17 cellular contexts compared by ENCODE assay signal in the genomic region with DNA sequence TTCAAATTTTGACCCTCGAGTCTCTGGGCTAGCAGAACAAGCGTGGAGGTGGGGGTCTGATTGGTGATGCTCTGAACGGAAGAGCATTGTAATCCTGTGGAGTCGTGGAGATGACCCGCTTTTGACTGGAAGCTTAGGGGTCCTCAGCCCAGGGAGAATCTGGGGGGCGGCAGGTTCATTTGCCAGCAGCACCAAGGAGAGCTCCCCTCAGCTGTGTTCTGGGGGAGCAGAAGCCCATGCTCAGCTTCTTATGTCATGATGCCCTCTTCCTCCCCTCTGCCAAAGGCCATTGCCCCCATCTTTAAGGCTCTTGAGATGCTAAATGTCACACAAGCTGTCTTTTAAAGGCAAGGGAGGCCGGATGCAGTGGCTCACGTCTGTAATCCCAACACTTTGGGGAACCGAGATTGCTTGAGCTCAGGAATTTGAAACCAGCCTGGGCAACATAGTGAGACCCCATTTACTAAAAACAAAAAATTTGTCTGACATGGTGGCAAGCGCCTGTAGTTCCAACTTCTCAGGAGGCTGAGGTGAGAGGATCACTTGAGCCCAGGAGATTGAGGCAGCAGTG. TPM values are rescaled to one million over a fixed set of nuclear protein-coding genes. Genes with fewer than 3 reads are reported as not detected.
A peak's percentile ranks its signal among the peaks of the same experiment; 100 is the strongest.
DNase-seq lines count a peak whose midpoint lies in the region; ATAC-seq, FAIRE-seq and TF ChIP-seq lines count a peak whose summit lies in the region.
"Had no signal": no experiment of that assay in that cellular context is flagged by ENCODE, and none has a peak within 500 bp of the region (broad histone marks: within the 10 kb centered on the region; RNA-seq: fewer than 3 reads in every experiment).

No MANE protein-coding gene starts in this region.

- RAD21 ChIA-PET in GM12878 (lab: Charles Lee; ENCODE audit: unreplicated experiment), result interaction anchor here (1.2 kb wide), 1 partner anchor 99 kb away, joined by 4 read pairs; a partner anchor contains a TSS

- H3K9me3 Mint-ChIP-seq in CD4-positive, alpha-beta memory T cell, result peaks cover 0 to 3% (median 0%) of the 10 kb centered on the region in 8 donors
- no peaks in the 10 kb centered on the region for H3K9me3 Mint-ChIP-seq in osteocyte (ENCODE audit: unreplicated experiment)
- H3K9me3 Mint-ChIP-seq: central memory CD8-positive, alpha-beta T cell had no signal

- no peaks in the 10 kb centered on the region for H3K9me3 ChIP-seq in BLaER1 treated with 17β-estradiol and CSF1 and Interleukin-3, amounts not matched to agents 10 nM and 100 nM (replicated peaks in 1 of 11)
- no peaks in the 10 kb centered on the region for H3K9me3 ChIP-seq in CD4-positive, alpha-beta memory T cell (ENCODE audit: control insufficient read depth in 1 of 2, low read length in 2 of 2)
- H3K9me3 ChIP-seq in GM12878 (replicated peaks; ENCODE audit: control insufficient read depth, insufficient read depth, low read length), result no peaks in the 10 kb centered on the region

- peak overlapping the region in 4 of 11 experiments; percentile 64 to 72 (median 66); a peak in 3 of 22 replicates for H3K9ac ChIP-seq in BLaER1 treated with 17β-estradiol and CSF1 and Interleukin-3, amounts not matched to agents 10 nM and 100 nM
- no peak overlapping the region for H3K9ac ChIP-seq in GM12878 (ENCODE audit: control insufficient read depth, insufficient read depth, low read length)
- H3K9ac ChIP-seq: KMS-11 had no signal

- no peak for TF ChIP-seq POLR2A in GM12878 (IDR thresholded peaks at IDR 0.05; ENCODE audit: low read depth, low read length)

- intact Hi-C loops in CD4-positive, alpha-beta memory T cell (cut with micrococcal nuclease), result loop anchor here (5.0 kb wide), 1 partner anchor 100 kb away; a partner anchor contains a TSS
- intact Hi-C loops in GM12878 (cut with micrococcal nuclease; ENCODE audit: unreplicated experiment), result no loop called here

- H3K4me3 Mint-ChIP-seq in CD4-positive, alpha-beta memory T cell, result peak overlapping the region in 1 of 8 donors; percentile 46
- no peak overlapping the region for H3K4me3 Mint-ChIP-seq in osteocyte (ENCODE audit: unreplicated experiment)
- H3K4me3 Mint-ChIP-seq: B cell; central memory CD8-positive, alpha-beta T cell had no signal

- no peak for TF ChIP-seq RAD21 in GM12878 (IDR thresholded peaks at IDR 0.05; ENCODE audit: insufficient read depth, low read depth, low read length)

- peak overlapping the region in 10 of 11 experiments; percentile 80 to 95 (median 92); a peak in 17 of 22 replicates for H3K4me2 ChIP-seq in BLaER1 treated with 17β-estradiol and CSF1 and Interleukin-3, amounts not matched to agents 10 nM and 100 nM
- no peak overlapping the region for H3K4me2 ChIP-seq in GM12878 (ENCODE audit: control insufficient read depth, insufficient read depth)
- H3K4me2 ChIP-seq: KMS-11 had no signal

- peaks cover 51 to 100% (median 100%) of the 10 kb centered on the region in 10 experiments for H3K4me1 ChIP-seq in BLaER1 treated with 17β-estradiol and CSF1 and Interleukin-3, amounts not matched to agents 10 nM and 100 nM
- H3K4me1 ChIP-seq in CD4-positive, alpha-beta memory T cell (ENCODE audit: insufficient read depth, low read length), result peaks cover 44% of the 10 kb centered on the region
- peaks cover 23% of the 10 kb centered on the region for H3K4me1 ChIP-seq in GM12878 (ENCODE audit: control insufficient read depth, insufficient read depth, low read length)

- H4K20me1 ChIP-seq in BLaER1 treated with 17β-estradiol and CSF1 and Interleukin-3, amounts not matched to agents 10 nM and 100 nM, result peaks cover 0 to 99% (median 72%) of the 10 kb centered on the region in 11 experiments; a peak in 17 of 22 replicates
- H4K20me1 ChIP-seq in GM12878 (ENCODE audit: control insufficient read depth, insufficient read depth), result no peaks in the 10 kb centered on the region

- 95% methylated on average over 10 of the region's 10 CpGs for WGBS in GM12878 (ENCODE audit: insufficient coverage, insufficient replicate concordance, low lambda C conversion rate, missing lambda C conversion rate)

- CTCF ChIA-PET in CD4-positive, alpha-beta memory T cell (lab: Charles Lee; ENCODE audit: partially characterized antibody), result interaction anchor here (1.1 to 6.9 kb wide), 4 partner anchors 12 to 100 kb away, joined by 3 to 98 read pairs (median 10); a partner anchor contains a TSS
- CTCF ChIA-PET in GM12878 (lab: Yijun Ruan, JAX), result interaction anchor here (1.1 to 1.4 kb wide), 4 partner anchors 9 to 14 kb away, joined by 3 to 8 read pairs (median 5); no protein-coding TSS in a partner anchor

- H3K4me1 Mint-ChIP-seq in CD4-positive, alpha-beta memory T cell, result peaks cover 31 to 52% (median 37%) of the 10 kb centered on the region in 4 donors
- peaks cover 25% of the 10 kb centered on the region for H3K4me1 Mint-ChIP-seq in osteocyte (ENCODE audit: unreplicated experiment)

- no TSS peak for BruUV-seq in GM12878 (replicated peaks; lab: Mats Ljungman, UMichigan)

- no peaks in the 10 kb centered on the region for H3K27me3 Mint-ChIP-seq in CD4-positive, alpha-beta memory T cell
- no peaks in the 10 kb centered on the region for H3K27me3 Mint-ChIP-seq in osteocyte (ENCODE audit: unreplicated experiment)
- H3K27me3 Mint-ChIP-seq: central memory CD8-positive, alpha-beta T cell had no signal

- peak overlapping the region; percentile 73 to 96 (median 88) for H3K27ac Mint-ChIP-seq in CD4-positive, alpha-beta memory T cell
- H3K27ac Mint-ChIP-seq in osteocyte (ENCODE audit: unreplicated experiment), result peak overlapping the region; percentile 5
- H3K27ac Mint-ChIP-seq: B cell had no signal

- POLR2A ChIA-PET in CD4-positive, alpha-beta memory T cell (lab: Charles Lee; ENCODE audit: partially characterized antibody), result interaction anchor here (1.5 to 3.8 kb wide), 2 partner anchors 14 to 22 kb away, joined by 4 to 23 read pairs; no protein-coding TSS in a partner anchor
- POLR2A ChIA-PET in GM12878 (lab: Charles Lee), result no interaction called here

- SMC1A ChIA-PET in GM12878 (lab: Charles Lee; ENCODE audit: uncharacterized antibody, unreplicated experiment), result interaction anchor here (0.6 to 1.3 kb wide), 3 partner anchors 84 to 235 kb away, joined by 3 to 5 read pairs (median 3); no protein-coding TSS in a partner anchor

- H3K27me3 ChIP-seq in BLaER1 treated with 17β-estradiol and CSF1 and Interleukin-3, amounts not matched to agents 10 nM and 100 nM, result no peaks in the 10 kb centered on the region
- H3K27me3 ChIP-seq in CD4-positive, alpha-beta memory T cell (ENCODE audit: insufficient read depth, low read length), result no peaks in the 10 kb centered on the region
- no peaks in the 10 kb centered on the region for H3K27me3 ChIP-seq in GM12878 (replicated peaks in 1 of 2; ENCODE audit: control insufficient read depth in 2 of 2, insufficient read depth in 2 of 2, low read length in 1 of 2)

- peaks cover 7 to 55% (median 31%) of the 10 kb centered on the region in 11 experiments; a peak in 20 of 22 replicates for H3K36me3 ChIP-seq in BLaER1 treated with 17β-estradiol and CSF1 and Interleukin-3, amounts not matched to agents 10 nM and 100 nM
- H3K36me3 ChIP-seq in CD4-positive, alpha-beta memory T cell (ENCODE audit: insufficient read depth, low read length), result no peaks in the 10 kb centered on the region
- H3K36me3 ChIP-seq in GM12878 (ENCODE audit: control insufficient read depth in 2 of 2, insufficient read depth in 2 of 2, low read length in 1 of 2), result no peaks in the 10 kb centered on the region

- H3K36me3 Mint-ChIP-seq in CD4-positive, alpha-beta memory T cell, result peaks cover 0 to 2% of the 10 kb centered on the region in 2 donors
- peaks cover 3% of the 10 kb centered on the region for H3K36me3 Mint-ChIP-seq in osteocyte (ENCODE audit: unreplicated experiment)

- no peak for FAIRE-seq in GM12878 (lab: Jason Lieb, UNC)
- FAIRE-seq: TTC549 had no signal

- H3K79me2 ChIP-seq in GM12878 (ENCODE audit: control insufficient read depth, insufficient read depth, low read length), result no peaks in the 10 kb centered on the region; the same call in 1 of the 2 replicates

- peak overlapping the region in 7 of 11 experiments; percentile 7 to 81 (median 65); a peak in 10 of 22 replicates for H3K27ac ChIP-seq in BLaER1 treated with 17β-estradiol and CSF1 and Interleukin-3, amounts not matched to agents 10 nM and 100 nM
- H3K27ac ChIP-seq in CD4-positive, alpha-beta memory T cell (ENCODE audit: low read depth, low read length), result peak overlapping the region; percentile 70
- H3K27ac ChIP-seq in GM12878 (ENCODE audit: control insufficient read depth, insufficient read depth), result no peak overlapping the region
- H3K27ac ChIP-seq: KMS-11 had no signal

- no peak for TF ChIP-seq EP300 in GM12878 (IDR thresholded peaks at IDR 0.05; ENCODE audit: borderline replicate concordance in 1 of 2, control insufficient read depth in 1 of 2, low read depth in 2 of 2, low read length in 2 of 2)

- H3K4me3 ChIP-seq in BLaER1 treated with 17β-estradiol and CSF1 and Interleukin-3, amounts not matched to agents 10 nM and 100 nM, result no peak overlapping the region
- H3K4me3 ChIP-seq in CD4-positive, alpha-beta memory T cell (ENCODE audit: low read length in 2 of 2), result no peak overlapping the region
- no peak overlapping the region for H3K4me3 ChIP-seq in GM12878

- TF ChIP-seq CTCF in GM12878 (IDR thresholded peaks at IDR 0.05 in 2 of 3, conservative IDR thresholded peaks at IDR 0.05 in 1 of 3; ENCODE audit: control insufficient read depth in 2 of 3, extremely low read depth in 1 of 3, insufficient read depth in 1 of 3, low read depth in 3 of 3, low read length in 3 of 3) (no peak), osteocyte (IDR thresholded peaks at IDR 0.05) (no peak)

- DNase-seq in CD4-positive, alpha-beta memory T cell, result no peak
- DNase-seq in GM12878 (ENCODE audit: low read depth, low spot score) (no peak), osteocyte (ENCODE audit: extremely low spot score, unreplicated experiment) (no peak), midbrain (lab: John Stamatoyannopoulos, UW) (no peak)
- DNase-seq: NCI-H1417 treated with DMSO at 0.1 percent for 48 hours; NCI-H226; occipital lobe; SIG-M5; stimulated activated naive CD4-positive, alpha-beta T cell treated with Interleukin-2 at 50 U/mL for 16 hours had no signal

- no peak overlapping the region for H2AFZ ChIP-seq in GM12878 (ENCODE audit: control insufficient read depth, low read depth, low read length)

- ATAC-seq in GM12878, result no peak
- ATAC-seq in HG03045 (IDR thresholded peaks at IDR 0.05; ENCODE audit: unreplicated experiment), result no peak
- ATAC-seq in GM19328 (IDR thresholded peaks at IDR 0.05; ENCODE audit: unreplicated experiment), result no peak
- ATAC-seq in HG03280 (IDR thresholded peaks at IDR 0.05; ENCODE audit: unreplicated experiment), result no peak

- in situ Hi-C loops in GM12878 (cut with MboI), result no loop called here

RNA-seq across cellular contexts. Expression of a gene that starts 19.3 kb away (rescaled TPM):
- under 1 TPM; 0.17 to 0.20 TPM for total RNA-seq in CD4-positive, alpha-beta memory T cell
- polyA plus RNA-seq in CD4-positive, alpha-beta memory T cell, result under 1 TPM in 1 of 2 donors, not detected in 1; 0.09 TPM
- total RNA-seq in GM12878 (2013; cell fraction: nucleolus; rRNA removed), result not detected in 2 replicates
- total RNA-seq in GM12878 (2014; rRNA removed), result not detected in 2 replicates
- total RNA-seq in GM12878 (2014; rRNA removed; fragmentation: Illumina TruSeq; extraction: Trizol), result not detected in 2 replicates
- total RNA-seq in GM12878 (2021), result 0.10 TPM in 1 of 2 replicates, not detected in the other
- not detected for polyA plus RNA-seq in GM12878 (2011; ENCODE audit: low read depth)
- polyA plus RNA-seq in GM12878 (2011; rRNA removed), result not detected in 2 replicates
- polyA plus RNA-seq in GM12878 (2011; cell fraction: cytosol; rRNA removed), result not detected in 2 replicates
- polyA plus RNA-seq in GM12878 (2011; cell fraction: nucleus; rRNA removed), result not detected in 2 replicates
- polyA plus RNA-seq in GM12878 (2012), result not detected in 2 replicates
- polyA plus RNA-seq in GM12878 (2014; fragmentation: Illumina TruSeq; extraction: Trizol), result not detected in 2 replicates
- not detected for polyA plus RNA-seq in GM12878 (2014; fragmentation: Nextera tagmentation; extraction: Ambion mirVana)
- polyA plus RNA-seq in GM12878 (2014; rRNA removed), result 0.04 and 0.12 TPM in 2 replicates
- not detected for polyA plus RNA-seq in GM12878 (2016; fragmentation: Nextera tagmentation; extraction: Ambion mirVana)
- not detected in 2 replicates for polyA minus RNA-seq in GM12878 (2011; rRNA and poly(A)+ RNA removed)
- polyA minus RNA-seq in GM12878 (2011; cell fraction: cytosol; rRNA and poly(A)+ RNA removed), result not detected in 2 replicates
- polyA minus RNA-seq in GM12878 (2011; cell fraction: nucleus; rRNA and poly(A)+ RNA removed), result not detected in 2 replicates
- 1.2 and 1.3 TPM in 2 replicates for total RNA-seq in osteocyte
- total RNA-seq: B cell had no signal

RNA-seq across cellular contexts. Expression of a gene that starts 51.0 kb away (rescaled TPM):
- total RNA-seq in CD4-positive, alpha-beta memory T cell, result 10 to 100 TPM; 11.7 to 13.4 TPM
- 10 to 100 TPM; 18.4 to 22.3 TPM for polyA plus RNA-seq in CD4-positive, alpha-beta memory T cell
- total RNA-seq in GM12878 (2013; cell fraction: nucleolus; rRNA removed), result 17.0 and 17.3 TPM in 2 replicates
- 12.8 and 15.1 TPM in 2 replicates for total RNA-seq in GM12878 (2014; rRNA removed)
- 15.3 and 15.5 TPM in 2 replicates for total RNA-seq in GM12878 (2014; rRNA removed; fragmentation: Illumina TruSeq; extraction: Trizol)
- 13.5 and 14.5 TPM in 2 replicates for total RNA-seq in GM12878 (2021)
- polyA plus RNA-seq in GM12878 (2011; ENCODE audit: low read depth), result 3.3 TPM
- polyA plus RNA-seq in GM12878 (2011; rRNA removed), result 16.4 and 21.8 TPM in 2 replicates
- 6.4 and 6.8 TPM in 2 replicates for polyA plus RNA-seq in GM12878 (2011; cell fraction: cytosol; rRNA removed)
- polyA plus RNA-seq in GM12878 (2011; cell fraction: nucleus; rRNA removed), result 4.7 and 5.4 TPM in 2 replicates
- polyA plus RNA-seq in GM12878 (2012), result 7.7 and 10.3 TPM in 2 replicates
- 12.4 and 14.1 TPM in 2 replicates for polyA plus RNA-seq in GM12878 (2014; fragmentation: Illumina TruSeq; extraction: Trizol)
- 1 to 10 TPM; 3.5 to 3.6 TPM for polyA plus RNA-seq in GM12878 (2014; fragmentation: Nextera tagmentation; extraction: Ambion mirVana)
- 4.9 and 6.4 TPM in 2 replicates for polyA plus RNA-seq in GM12878 (2014; rRNA removed)
- 10 to 100 TPM; 14.9 to 17.6 TPM for polyA plus RNA-seq in GM12878 (2016; fragmentation: Nextera tagmentation; extraction: Ambion mirVana)
- 12.1 and 13.2 TPM in 2 replicates for polyA minus RNA-seq in GM12878 (2011; rRNA and poly(A)+ RNA removed)
- 9.6 and 10.6 TPM in 2 replicates for polyA minus RNA-seq in GM12878 (2011; cell fraction: cytosol; rRNA and poly(A)+ RNA removed)
- polyA minus RNA-seq in GM12878 (2011; cell fraction: nucleus; rRNA and poly(A)+ RNA removed), result 3.2 and 4.0 TPM in 2 replicates
- total RNA-seq in osteocyte, result 16.5 and 17.0 TPM in 2 replicates
